Comparison of ENCODE assay signal across 1 cellular context in genomic region chr14:99518441-99519346, GRCh38.
TF ChIP-seq lines count a peak whose summit lies in the region.

No MANE protein-coding gene starts in this region.

TF ChIP-seq in GM12878, 131 proteins besides CTCF, POLR2A, EP300 and RAD21 (continued from another document and continues in another):
- TF ChIP-seq ZNF592 (IDR thresholded peaks at IDR 0.05) (no peak), E2F8 (IDR thresholded peaks at IDR 0.05; ENCODE audit: low read depth, partially characterized antibody) (no peak), WRNIP1 (IDR thresholded peaks at IDR 0.05; ENCODE audit: borderline replicate concordance, low read depth, low read length) (no peak), CHD1 (IDR thresholded peaks at IDR 0.05; ENCODE audit: low read depth, low read length) (no peak), STAT3 (IDR thresholded peaks at IDR 0.05; ENCODE audit: low read depth, low read length) (no peak), USF2 (IDR thresholded peaks at IDR 0.05; ENCODE audit: borderline replicate concordance, low read depth, low read length) (no peak), DPF2 (IDR thresholded peaks at IDR 0.05) (0 out of 2 replicates have a peak, but pooled peaks have one; percentile 41), NR2C2 (IDR thresholded peaks at IDR 0.05; ENCODE audit: borderline replicate concordance, control insufficient read depth, insufficient read length, low read depth) (no peak), SIN3A (IDR thresholded peaks at IDR 0.05; ENCODE audit: low read depth, low read length) (no peak), NBN (IDR thresholded peaks at IDR 0.05) (no peak), CREB1 (IDR thresholded peaks at IDR 0.05; ENCODE audit: low read depth) (no peak), RCOR1 (conservative IDR thresholded peaks at IDR 0.05; ENCODE audit: low read depth, low read length) (no peak), JUND (IDR thresholded peaks at IDR 0.05; ENCODE audit: low read depth, low read length) (no peak), CREM (IDR thresholded peaks at IDR 0.05; ENCODE audit: low read depth) (no peak), POLR2AphosphoS5 (IDR thresholded peaks at IDR 0.05; ENCODE audit: low read length) (no peak), CBFB (IDR thresholded peaks at IDR 0.05; ENCODE audit: low read depth) (no peak), ZZZ3 (IDR thresholded peaks at IDR 0.05; ENCODE audit: control insufficient read depth, insufficient read length, low read depth) (no peak), HDAC2 (IDR thresholded peaks at IDR 0.05) (no peak), TCF7 (IDR thresholded peaks at IDR 0.05; ENCODE audit: borderline replicate concordance) (no peak), SP1 (IDR thresholded peaks at IDR 0.05; ENCODE audit: low read depth, low read length) (no peak), HSF1 (IDR thresholded peaks at IDR 0.05; ENCODE audit: low read depth, low read length) (no peak), TCF12 (IDR thresholded peaks at IDR 0.05; ENCODE audit: low read depth, low read length) (no peak), MEF2B (IDR thresholded peaks at IDR 0.05; ENCODE audit: partially characterized antibody, poor library complexity, severe bottlenecking) (no peak), TARDBP (IDR thresholded peaks at IDR 0.05; ENCODE audit: borderline replicate concordance) (no peak), STAT1 (conservative IDR thresholded peaks at IDR 0.05) (no peak), RB1 (IDR thresholded peaks at IDR 0.05; ENCODE audit: borderline replicate concordance) (peak; percentile 53; the same call in 1 of the 2 replicates), EED (IDR thresholded peaks at IDR 0.05; ENCODE audit: low read depth) (no peak), ZNF274 (IDR thresholded peaks at IDR 0.05; ENCODE audit: insufficient read depth, insufficient read length) (no peak), SMC3 (IDR thresholded peaks at IDR 0.05; ENCODE audit: borderline replicate concordance, low read length) (peak; percentile 97), PAX5 (IDR thresholded peaks at IDR 0.05; ENCODE audit: borderline replicate concordance, low read depth, low read length) (no peak), SMAD5 (IDR thresholded peaks at IDR 0.05; ENCODE audit: low read depth) (no peak)
- TF ChIP-seq, protein P1, sequence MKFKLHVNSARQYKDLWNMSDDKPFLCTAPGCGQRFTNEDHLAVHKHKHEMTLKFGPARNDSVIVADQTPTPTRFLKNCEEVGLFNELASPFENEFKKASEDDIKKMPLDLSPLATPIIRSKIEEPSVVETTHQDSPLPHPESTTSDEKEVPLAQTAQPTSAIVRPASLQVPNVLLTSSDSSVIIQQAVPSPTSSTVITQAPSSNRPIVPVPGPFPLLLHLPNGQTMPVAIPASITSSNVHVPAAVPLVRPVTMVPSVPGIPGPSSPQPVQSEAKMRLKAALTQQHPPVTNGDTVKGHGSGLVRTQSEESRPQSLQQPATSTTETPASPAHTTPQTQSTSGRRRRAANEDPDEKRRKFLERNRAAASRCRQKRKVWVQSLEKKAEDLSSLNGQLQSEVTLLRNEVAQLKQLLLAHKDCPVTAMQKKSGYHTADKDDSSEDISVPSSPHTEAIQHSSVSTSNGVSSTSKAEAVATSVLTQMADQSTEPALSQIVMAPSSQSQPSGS (IDR thresholded peaks at IDR 0.05; ENCODE audit: low read length), result no peak
- TF ChIP-seq, protein P2, sequence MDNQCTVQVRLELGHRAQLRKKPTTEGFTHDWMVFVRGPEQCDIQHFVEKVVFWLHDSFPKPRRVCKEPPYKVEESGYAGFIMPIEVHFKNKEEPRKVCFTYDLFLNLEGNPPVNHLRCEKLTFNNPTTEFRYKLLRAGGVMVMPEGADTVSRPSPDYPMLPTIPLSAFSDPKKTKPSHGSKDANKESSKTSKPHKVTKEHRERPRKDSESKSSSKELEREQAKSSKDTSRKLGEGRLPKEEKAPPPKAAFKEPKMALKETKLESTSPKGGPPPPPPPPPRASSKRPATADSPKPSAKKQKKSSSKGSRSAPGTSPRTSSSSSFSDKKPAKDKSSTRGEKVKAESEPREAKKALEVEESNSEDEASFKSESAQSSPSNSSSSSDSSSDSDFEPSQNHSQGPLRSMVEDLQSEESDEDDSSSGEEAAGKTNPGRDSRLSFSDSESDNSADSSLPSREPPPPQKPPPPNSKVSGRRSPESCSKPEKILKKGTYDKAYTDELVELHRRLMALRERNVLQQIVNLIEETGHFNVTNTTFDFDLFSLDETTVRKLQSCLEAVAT (IDR thresholded peaks at IDR 0.05), result no peak
- TF ChIP-seq, protein P3, sequence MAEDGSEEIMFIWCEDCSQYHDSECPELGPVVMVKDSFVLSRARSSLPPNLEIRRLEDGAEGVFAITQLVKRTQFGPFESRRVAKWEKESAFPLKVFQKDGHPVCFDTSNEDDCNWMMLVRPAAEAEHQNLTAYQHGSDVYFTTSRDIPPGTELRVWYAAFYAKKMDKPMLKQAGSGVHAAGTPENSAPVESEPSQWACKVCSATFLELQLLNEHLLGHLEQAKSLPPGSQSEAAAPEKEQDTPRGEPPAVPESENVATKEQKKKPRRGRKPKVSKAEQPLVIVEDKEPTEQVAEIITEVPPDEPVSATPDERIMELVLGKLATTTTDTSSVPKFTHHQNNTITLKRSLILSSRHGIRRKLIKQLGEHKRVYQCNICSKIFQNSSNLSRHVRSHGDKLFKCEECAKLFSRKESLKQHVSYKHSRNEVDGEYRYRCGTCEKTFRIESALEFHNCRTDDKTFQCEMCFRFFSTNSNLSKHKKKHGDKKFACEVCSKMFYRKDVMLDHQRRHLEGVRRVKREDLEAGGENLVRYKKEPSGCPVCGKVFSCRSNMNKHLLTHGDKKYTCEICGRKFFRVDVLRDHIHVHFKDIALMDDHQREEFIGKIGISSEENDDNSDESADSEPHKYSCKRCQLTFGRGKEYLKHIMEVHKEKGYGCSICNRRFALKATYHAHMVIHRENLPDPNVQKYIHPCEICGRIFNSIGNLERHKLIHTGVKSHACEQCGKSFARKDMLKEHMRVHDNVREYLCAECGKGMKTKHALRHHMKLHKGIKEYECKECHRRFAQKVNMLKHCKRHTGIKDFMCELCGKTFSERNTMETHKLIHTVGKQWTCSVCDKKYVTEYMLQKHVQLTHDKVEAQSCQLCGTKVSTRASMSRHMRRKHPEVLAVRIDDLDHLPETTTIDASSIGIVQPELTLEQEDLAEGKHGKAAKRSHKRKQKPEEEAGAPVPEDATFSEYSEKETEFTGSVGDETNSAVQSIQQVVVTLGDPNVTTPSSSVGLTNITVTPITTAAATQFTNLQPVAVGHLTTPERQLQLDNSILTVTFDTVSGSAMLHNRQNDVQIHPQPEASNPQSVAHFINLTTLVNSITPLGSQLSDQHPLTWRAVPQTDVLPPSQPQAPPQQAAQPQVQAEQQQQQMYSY (CRISPR knock-in tag; IDR thresholded peaks at IDR 0.05), result no peak
- TF ChIP-seq, protein P4, sequence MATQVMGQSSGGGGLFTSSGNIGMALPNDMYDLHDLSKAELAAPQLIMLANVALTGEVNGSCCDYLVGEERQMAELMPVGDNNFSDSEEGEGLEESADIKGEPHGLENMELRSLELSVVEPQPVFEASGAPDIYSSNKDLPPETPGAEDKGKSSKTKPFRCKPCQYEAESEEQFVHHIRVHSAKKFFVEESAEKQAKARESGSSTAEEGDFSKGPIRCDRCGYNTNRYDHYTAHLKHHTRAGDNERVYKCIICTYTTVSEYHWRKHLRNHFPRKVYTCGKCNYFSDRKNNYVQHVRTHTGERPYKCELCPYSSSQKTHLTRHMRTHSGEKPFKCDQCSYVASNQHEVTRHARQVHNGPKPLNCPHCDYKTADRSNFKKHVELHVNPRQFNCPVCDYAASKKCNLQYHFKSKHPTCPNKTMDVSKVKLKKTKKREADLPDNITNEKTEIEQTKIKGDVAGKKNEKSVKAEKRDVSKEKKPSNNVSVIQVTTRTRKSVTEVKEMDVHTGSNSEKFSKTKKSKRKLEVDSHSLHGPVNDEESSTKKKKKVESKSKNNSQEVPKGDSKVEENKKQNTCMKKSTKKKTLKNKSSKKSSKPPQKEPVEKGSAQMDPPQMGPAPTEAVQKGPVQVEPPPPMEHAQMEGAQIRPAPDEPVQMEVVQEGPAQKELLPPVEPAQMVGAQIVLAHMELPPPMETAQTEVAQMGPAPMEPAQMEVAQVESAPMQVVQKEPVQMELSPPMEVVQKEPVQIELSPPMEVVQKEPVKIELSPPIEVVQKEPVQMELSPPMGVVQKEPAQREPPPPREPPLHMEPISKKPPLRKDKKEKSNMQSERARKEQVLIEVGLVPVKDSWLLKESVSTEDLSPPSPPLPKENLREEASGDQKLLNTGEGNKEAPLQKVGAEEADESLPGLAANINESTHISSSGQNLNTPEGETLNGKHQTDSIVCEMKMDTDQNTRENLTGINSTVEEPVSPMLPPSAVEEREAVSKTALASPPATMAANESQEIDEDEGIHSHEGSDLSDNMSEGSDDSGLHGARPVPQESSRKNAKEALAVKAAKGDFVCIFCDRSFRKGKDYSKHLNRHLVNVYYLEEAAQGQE (IDR thresholded peaks at IDR 0.05; ENCODE audit: low read depth, low read length), result no peak
